11 cellular contexts compared by ENCODE assay signal in genomic region chr17:9817086-9817485, GRCh38. TPM values are rescaled to one million over a fixed set of nuclear protein-coding genes. Genes with fewer than 3 reads are reported as not detected.
DNase-seq lines count a peak whose midpoint lies in the region; ATAC-seq and TF ChIP-seq lines count a peak whose summit lies in the region.
"Had no signal": no experiment of that assay in that cellular context is flagged by ENCODE, and none has a peak within 500 bp of the region (broad histone marks: within the 10 kb centered on the region; RNA-seq: fewer than 3 reads in every experiment).

No MANE protein-coding gene starts in this region.

- no peaks in the 10 kb centered on the region for H3K4me1 Mint-ChIP-seq in WTC11
- H3K4me1 Mint-ChIP-seq in activated CD4-positive, alpha-beta memory T cell treated with anti-CD3 and anti-CD28 coated beads, Interleukin-2, amount 10 ng/mL, durations not matched to agents 7 days and 5 days, result no peaks in the 10 kb centered on the region
- no peaks in the 10 kb centered on the region for H3K4me1 Mint-ChIP-seq in T-helper 2 cell treated with Interferon-gamma antibody and Interleukin-4, amounts not matched to agents 5 μg/mL and 100 μg/mL, for 36 hours (ENCODE audit: low read depth)
- H3K4me1 Mint-ChIP-seq: activated T-helper 17 cell treated with anti-CD3 and anti-CD28 coated beads, Interleukin-2, amount 50 U/mL, for 72 hours had no signal

- ATAC-seq in WTC11, result peak; percentile 88
- ATAC-seq: activated T-helper 17 cell treated with anti-CD3 and anti-CD28 coated beads, Interleukin-2, amount 50 U/mL, for 72 hours had no signal

- CTCF ChIA-PET in WTC11 (lab: Charles Lee), result interaction anchor here (0.7 to 1.4 kb wide), 4 partner anchors 14 to 91 kb away, joined by 3 to 8 read pairs (median 3); no protein-coding TSS in a partner anchor
- CTCF ChIA-PET in activated CD4-positive, alpha-beta memory T cell treated with anti-CD3 and anti-CD28 coated beads, Interleukin-2, amount 10 ng/mL, durations not matched to agents 7 days and 5 days (lab: Charles Lee), result no interaction called here

- no peaks in the 10 kb centered on the region for H3K9me3 Mint-ChIP-seq in WTC11
- H3K9me3 Mint-ChIP-seq in activated CD4-positive, alpha-beta memory T cell treated with anti-CD3 and anti-CD28 coated beads, Interleukin-2, amount 10 ng/mL, durations not matched to agents 7 days and 5 days, result peaks cover 5% of the 10 kb centered on the region
- no peaks in the 10 kb centered on the region for H3K9me3 Mint-ChIP-seq in T-helper 2 cell treated with Interferon-gamma antibody and Interleukin-4, amounts not matched to agents 5 μg/mL and 100 μg/mL, for 36 hours

- H3K36me3 Mint-ChIP-seq in WTC11, result no peaks in the 10 kb centered on the region
- no peaks in the 10 kb centered on the region for H3K36me3 Mint-ChIP-seq in activated CD4-positive, alpha-beta memory T cell treated with anti-CD3 and anti-CD28 coated beads, Interleukin-2, amount 10 ng/mL, durations not matched to agents 7 days and 5 days (ENCODE audit: low read depth)
- no peaks in the 10 kb centered on the region for H3K36me3 Mint-ChIP-seq in T-helper 2 cell treated with Interferon-gamma antibody and Interleukin-4, amounts not matched to agents 5 μg/mL and 100 μg/mL, for 36 hours (ENCODE audit: low read depth)

- TF ChIP-seq CTCF in WTC11 (IDR thresholded peaks at IDR 0.05), result no peak

- no peak overlapping the region for H3K27ac Mint-ChIP-seq in WTC11
- no peak overlapping the region for H3K27ac Mint-ChIP-seq in activated CD4-positive, alpha-beta memory T cell treated with anti-CD3 and anti-CD28 coated beads, Interleukin-2, amount 10 ng/mL, durations not matched to agents 7 days and 5 days
- H3K27ac Mint-ChIP-seq in T-helper 2 cell treated with Interferon-gamma antibody and Interleukin-4, amounts not matched to agents 5 μg/mL and 100 μg/mL, for 36 hours, result no peak overlapping the region
- H3K27ac Mint-ChIP-seq: activated T-helper 17 cell treated with anti-CD3 and anti-CD28 coated beads, Interleukin-2, amount 50 U/mL, for 72 hours had no signal

- POLR2A ChIA-PET in WTC11 (lab: Charles Lee), result no interaction called here
- POLR2A ChIA-PET in activated CD4-positive, alpha-beta memory T cell treated with anti-CD3 and anti-CD28 coated beads, Interleukin-2, amount 10 ng/mL, durations not matched to agents 7 days and 5 days (lab: Charles Lee), result no interaction called here

- no peak overlapping the region for H3K4me3 Mint-ChIP-seq in WTC11
- no peak overlapping the region for H3K4me3 Mint-ChIP-seq in activated CD4-positive, alpha-beta memory T cell treated with anti-CD3 and anti-CD28 coated beads, Interleukin-2, amount 10 ng/mL, durations not matched to agents 7 days and 5 days
- no peak overlapping the region for H3K4me3 Mint-ChIP-seq in T-helper 2 cell treated with Interferon-gamma antibody and Interleukin-4, amounts not matched to agents 5 μg/mL and 100 μg/mL, for 36 hours
- H3K4me3 Mint-ChIP-seq: activated T-helper 17 cell treated with anti-CD3 and anti-CD28 coated beads, Interleukin-2, amount 50 U/mL, for 72 hours had no signal

- H3K27me3 Mint-ChIP-seq in WTC11 (ENCODE audit: low read depth), result no peaks in the 10 kb centered on the region
- no peaks in the 10 kb centered on the region for H3K27me3 Mint-ChIP-seq in activated CD4-positive, alpha-beta memory T cell treated with anti-CD3 and anti-CD28 coated beads, Interleukin-2, amount 10 ng/mL, durations not matched to agents 7 days and 5 days
- H3K27me3 Mint-ChIP-seq in T-helper 2 cell treated with Interferon-gamma antibody and Interleukin-4, amounts not matched to agents 5 μg/mL and 100 μg/mL, for 36 hours (ENCODE audit: low read depth), result no peaks in the 10 kb centered on the region

- DNase-seq in NCI-H345 (lab: John Stamatoyannopoulos, UW) (peak; percentile 0), NCI-H345 treated with DMSO at 0.1 percent for 48 hours (lab: John Stamatoyannopoulos, UW; ENCODE audit: unreplicated experiment) (no peak), WTC11 (ENCODE audit: low spot score) (peak; percentile 59), iPS DF 19.7 (ENCODE audit: low read depth, low spot score) (peak; percentile 48), superior temporal gyrus (ENCODE audit: extremely low spot score) (peak; percentile 48)
- DNase-seq in stimulated activated CD4-positive, alpha-beta T cell treated with anti-CD3 and anti-CD28 coated beads, Interleukin-4, amount 100 ng/mL, for 24 hours, result no peak
- DNase-seq in activated CD4-positive, alpha-beta memory T cell treated with anti-CD3 and anti-CD28 coated beads, Interleukin-2, amount 10 ng/mL, durations not matched to agents 7 days and 5 days, result no peak
- no peak for DNase-seq in T-helper 2 cell treated with Interferon-gamma antibody and Interleukin-4, amounts not matched to agents 5 μg/mL and 100 μg/mL, for 36 hours (ENCODE audit: low spot score)

TF ChIP-seq in WTC11, 78 proteins besides CTCF, POLR2A, EP300 and RAD21:
- TF ChIP-seq, protein P1, sequence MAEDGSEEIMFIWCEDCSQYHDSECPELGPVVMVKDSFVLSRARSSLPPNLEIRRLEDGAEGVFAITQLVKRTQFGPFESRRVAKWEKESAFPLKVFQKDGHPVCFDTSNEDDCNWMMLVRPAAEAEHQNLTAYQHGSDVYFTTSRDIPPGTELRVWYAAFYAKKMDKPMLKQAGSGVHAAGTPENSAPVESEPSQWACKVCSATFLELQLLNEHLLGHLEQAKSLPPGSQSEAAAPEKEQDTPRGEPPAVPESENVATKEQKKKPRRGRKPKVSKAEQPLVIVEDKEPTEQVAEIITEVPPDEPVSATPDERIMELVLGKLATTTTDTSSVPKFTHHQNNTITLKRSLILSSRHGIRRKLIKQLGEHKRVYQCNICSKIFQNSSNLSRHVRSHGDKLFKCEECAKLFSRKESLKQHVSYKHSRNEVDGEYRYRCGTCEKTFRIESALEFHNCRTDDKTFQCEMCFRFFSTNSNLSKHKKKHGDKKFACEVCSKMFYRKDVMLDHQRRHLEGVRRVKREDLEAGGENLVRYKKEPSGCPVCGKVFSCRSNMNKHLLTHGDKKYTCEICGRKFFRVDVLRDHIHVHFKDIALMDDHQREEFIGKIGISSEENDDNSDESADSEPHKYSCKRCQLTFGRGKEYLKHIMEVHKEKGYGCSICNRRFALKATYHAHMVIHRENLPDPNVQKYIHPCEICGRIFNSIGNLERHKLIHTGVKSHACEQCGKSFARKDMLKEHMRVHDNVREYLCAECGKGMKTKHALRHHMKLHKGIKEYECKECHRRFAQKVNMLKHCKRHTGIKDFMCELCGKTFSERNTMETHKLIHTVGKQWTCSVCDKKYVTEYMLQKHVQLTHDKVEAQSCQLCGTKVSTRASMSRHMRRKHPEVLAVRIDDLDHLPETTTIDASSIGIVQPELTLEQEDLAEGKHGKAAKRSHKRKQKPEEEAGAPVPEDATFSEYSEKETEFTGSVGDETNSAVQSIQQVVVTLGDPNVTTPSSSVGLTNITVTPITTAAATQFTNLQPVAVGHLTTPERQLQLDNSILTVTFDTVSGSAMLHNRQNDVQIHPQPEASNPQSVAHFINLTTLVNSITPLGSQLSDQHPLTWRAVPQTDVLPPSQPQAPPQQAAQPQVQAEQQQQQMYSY (CRISPR knock-in tag; IDR thresholded peaks at IDR 0.05), result peak; percentile 97
- TF ChIP-seq NFE2L1 (CRISPR knock-in tag; IDR thresholded peaks at IDR 0.05) (no peak), CREB1 (CRISPR knock-in tag; IDR thresholded peaks at IDR 0.05) (no peak), NFYB (CRISPR knock-in tag; conservative IDR thresholded peaks at IDR 0.05; ENCODE audit: low read depth) (peak; percentile 66), CDX4 (CRISPR knock-in tag; IDR thresholded peaks at IDR 0.05; ENCODE audit: borderline replicate concordance) (no peak), ZNF232 (CRISPR knock-in tag; IDR thresholded peaks at IDR 0.05) (no peak), GTF2I (CRISPR knock-in tag; conservative IDR thresholded peaks at IDR 0.05) (no peak), TCF7 (CRISPR knock-in tag; IDR thresholded peaks at IDR 0.05; ENCODE audit: low read depth) (no peak)
- TF ChIP-seq, protein P2, sequence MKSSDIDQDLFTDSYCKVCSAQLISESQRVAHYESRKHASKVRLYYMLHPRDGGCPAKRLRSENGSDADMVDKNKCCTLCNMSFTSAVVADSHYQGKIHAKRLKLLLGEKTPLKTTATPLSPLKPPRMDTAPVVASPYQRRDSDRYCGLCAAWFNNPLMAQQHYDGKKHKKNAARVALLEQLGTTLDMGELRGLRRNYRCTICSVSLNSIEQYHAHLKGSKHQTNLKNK (CRISPR knock-in tag; IDR thresholded peaks at IDR 0.05), result no peak

RNA-seq across cellular contexts. Expression of gene GSG1L2, which starts 4.8 kb away (rescaled TPM):
- not detected in 3 replicates for total RNA-seq in WTC11 (2021)
- not detected for total RNA-seq in activated CD4-positive, alpha-beta memory T cell treated with anti-CD3 and anti-CD28 coated beads, Interleukin-2, amount 10 ng/mL, durations not matched to agents 7 days and 5 days
- total RNA-seq: A673; activated T-helper 17 cell treated with anti-CD3 and anti-CD28 coated beads, Interleukin-2, amount 50 U/mL, for 72 hours; SJSA1 had no signal

RNA-seq across cellular contexts. Expression of gene GLP2R, which starts 8.6 kb away (rescaled TPM):
- not detected in 3 replicates for total RNA-seq in WTC11 (2021)
- total RNA-seq in activated CD4-positive, alpha-beta memory T cell treated with anti-CD3 and anti-CD28 coated beads, Interleukin-2, amount 10 ng/mL, durations not matched to agents 7 days and 5 days, result not detected
- total RNA-seq: A673; activated T-helper 17 cell treated with anti-CD3 and anti-CD28 coated beads, Interleukin-2, amount 50 U/mL, for 72 hours had no signal

RNA-seq across cellular contexts. Expression of gene DHRS7C, which starts 25.7 kb away (rescaled TPM):
- not detected in 3 replicates for total RNA-seq in WTC11 (2021)
- total RNA-seq in activated CD4-positive, alpha-beta memory T cell treated with anti-CD3 and anti-CD28 coated beads, Interleukin-2, amount 10 ng/mL, durations not matched to agents 7 days and 5 days, result not detected
- total RNA-seq: A673; activated T-helper 17 cell treated with anti-CD3 and anti-CD28 coated beads, Interleukin-2, amount 50 U/mL, for 72 hours; SJSA1 had no signal

Comparison
In these comparisons a context has a peak if more than half of its experiments do, and no peak if none do; other contexts are left out.
1. DNase-seq: peak in NCI-H345 (single experiment), WTC11 (single experiment), iPS DF 19.7 (single experiment) and superior temporal gyrus (single experiment); none in NCI-H345 treated with DMSO at 0.1 percent for 48 hours (single experiment), stimulated activated CD4-positive, alpha-beta T cell treated with anti-CD3 and anti-CD28 coated beads, Interleukin-4, amount 100 ng/mL, for 24 hours (single experiment), activated CD4-positive, alpha-beta memory T cell treated with anti-CD3 and anti-CD28 coated beads, Interleukin-2, amount 10 ng/mL, durations not matched to agents 7 days and 5 days (single experiment) and T-helper 2 cell treated with Interferon-gamma antibody and Interleukin-4, amounts not matched to agents 5 μg/mL and 100 μg/mL, for 36 hours (single experiment).